In genomic region chr22:31488988-31489617, GRCh38 we compare ENCODE assay signal across 1 cellular context.
TF ChIP-seq lines count a peak whose summit lies in the region.

No MANE protein-coding gene starts in this region.

TF ChIP-seq in HEK293, 187 proteins besides CTCF, POLR2A, EP300 and RAD21 (continued from another document and continues in another):
- TF ChIP-seq, protein P1, sequence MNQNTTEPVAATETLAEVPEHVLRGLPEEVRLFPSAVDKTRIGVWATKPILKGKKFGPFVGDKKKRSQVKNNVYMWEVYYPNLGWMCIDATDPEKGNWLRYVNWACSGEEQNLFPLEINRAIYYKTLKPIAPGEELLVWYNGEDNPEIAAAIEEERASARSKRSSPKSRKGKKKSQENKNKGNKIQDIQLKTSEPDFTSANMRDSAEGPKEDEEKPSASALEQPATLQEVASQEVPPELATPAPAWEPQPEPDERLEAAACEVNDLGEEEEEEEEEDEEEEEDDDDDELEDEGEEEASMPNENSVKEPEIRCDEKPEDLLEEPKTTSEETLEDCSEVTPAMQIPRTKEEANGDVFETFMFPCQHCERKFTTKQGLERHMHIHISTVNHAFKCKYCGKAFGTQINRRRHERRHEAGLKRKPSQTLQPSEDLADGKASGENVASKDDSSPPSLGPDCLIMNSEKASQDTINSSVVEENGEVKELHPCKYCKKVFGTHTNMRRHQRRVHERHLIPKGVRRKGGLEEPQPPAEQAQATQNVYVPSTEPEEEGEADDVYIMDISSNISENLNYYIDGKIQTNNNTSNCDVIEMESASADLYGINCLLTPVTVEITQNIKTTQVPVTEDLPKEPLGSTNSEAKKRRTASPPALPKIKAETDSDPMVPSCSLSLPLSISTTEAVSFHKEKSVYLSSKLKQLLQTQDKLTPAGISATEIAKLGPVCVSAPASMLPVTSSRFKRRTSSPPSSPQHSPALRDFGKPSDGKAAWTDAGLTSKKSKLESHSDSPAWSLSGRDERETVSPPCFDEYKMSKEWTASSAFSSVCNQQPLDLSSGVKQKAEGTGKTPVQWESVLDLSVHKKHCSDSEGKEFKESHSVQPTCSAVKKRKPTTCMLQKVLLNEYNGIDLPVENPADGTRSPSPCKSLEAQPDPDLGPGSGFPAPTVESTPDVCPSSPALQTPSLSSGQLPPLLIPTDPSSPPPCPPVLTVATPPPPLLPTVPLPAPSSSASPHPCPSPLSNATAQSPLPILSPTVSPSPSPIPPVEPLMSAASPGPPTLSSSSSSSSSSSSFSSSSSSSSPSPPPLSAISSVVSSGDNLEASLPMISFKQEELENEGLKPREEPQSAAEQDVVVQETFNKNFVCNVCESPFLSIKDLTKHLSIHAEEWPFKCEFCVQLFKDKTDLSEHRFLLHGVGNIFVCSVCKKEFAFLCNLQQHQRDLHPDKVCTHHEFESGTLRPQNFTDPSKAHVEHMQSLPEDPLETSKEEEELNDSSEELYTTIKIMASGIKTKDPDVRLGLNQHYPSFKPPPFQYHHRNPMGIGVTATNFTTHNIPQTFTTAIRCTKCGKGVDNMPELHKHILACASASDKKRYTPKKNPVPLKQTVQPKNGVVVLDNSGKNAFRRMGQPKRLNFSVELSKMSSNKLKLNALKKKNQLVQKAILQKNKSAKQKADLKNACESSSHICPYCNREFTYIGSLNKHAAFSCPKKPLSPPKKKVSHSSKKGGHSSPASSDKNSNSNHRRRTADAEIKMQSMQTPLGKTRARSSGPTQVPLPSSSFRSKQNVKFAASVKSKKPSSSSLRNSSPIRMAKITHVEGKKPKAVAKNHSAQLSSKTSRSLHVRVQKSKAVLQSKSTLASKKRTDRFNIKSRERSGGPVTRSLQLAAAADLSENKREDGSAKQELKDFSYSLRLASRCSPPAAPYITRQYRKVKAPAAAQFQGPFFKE (tag by site-specific recombination; IDR thresholded peaks at IDR 0.05; ENCODE audit: borderline replicate concordance): no peak
- TF ChIP-seq ZBTB20 (tag by site-specific recombination; IDR thresholded peaks at IDR 0.05) (peak; percentile 83), HOXC10 (CRISPR knock-in tag; IDR thresholded peaks at IDR 0.05) (no peak), ZNF670 (tag by site-specific recombination; IDR thresholded peaks at IDR 0.05; ENCODE audit: low read depth) (no peak), SCRT1 (tag by site-specific recombination; IDR thresholded peaks at IDR 0.05; ENCODE audit: borderline replicate concordance) (no peak), ZNF202 (tag by site-specific recombination; IDR thresholded peaks at IDR 0.05; ENCODE audit: borderline replicate concordance) (no peak), GLI2 (tag by site-specific recombination; IDR thresholded peaks at IDR 0.05; ENCODE audit: borderline replicate concordance, low read depth) (no peak), SP2 (tag by site-specific recombination; IDR thresholded peaks at IDR 0.05) (no peak; the same call in 1 of the 2 replicates), ZNF18 (tag by site-specific recombination; IDR thresholded peaks at IDR 0.05) (no peak), ZNF132 (tag by site-specific recombination; IDR thresholded peaks at IDR 0.05; ENCODE audit: borderline replicate concordance) (no peak), ZBTB7A (tag by site-specific recombination; IDR thresholded peaks at IDR 0.05; ENCODE audit: low read depth) (peak; percentile 72; the same call in 1 of the 2 replicates), OVOL3 (tag by site-specific recombination; IDR thresholded peaks at IDR 0.05) (no peak), ZNF335 (tag by site-specific recombination; conservative IDR thresholded peaks at IDR 0.05) (peak; percentile 10), ZNF48 (tag by site-specific recombination; IDR thresholded peaks at IDR 0.05) (no peak), PRDM6 (tag by site-specific recombination; IDR thresholded peaks at IDR 0.05) (no peak), ZNF530 (tag by site-specific recombination; IDR thresholded peaks at IDR 0.05; ENCODE audit: low read depth) (no peak), TSHZ1 (tag by site-specific recombination; IDR thresholded peaks at IDR 0.05; ENCODE audit: borderline replicate concordance) (no peak), ZNF600 (tag by site-specific recombination; IDR thresholded peaks at IDR 0.05) (no peak), ZXDB (tag by site-specific recombination; IDR thresholded peaks at IDR 0.05) (peak; percentile 80), ZFP37 (tag by site-specific recombination; IDR thresholded peaks at IDR 0.05) (peak; percentile 68), ZNF544 (tag by site-specific recombination; IDR thresholded peaks at IDR 0.05) (no peak), MEIS1 (CRISPR knock-in tag; IDR thresholded peaks at IDR 0.05; ENCODE audit: borderline replicate concordance) (no peak), ZNF529 (tag by site-specific recombination; IDR thresholded peaks at IDR 0.05; ENCODE audit: insufficient replicate concordance) (no peak), ZNF654 (tag by site-specific recombination; IDR thresholded peaks at IDR 0.05; ENCODE audit: low read depth) (no peak), ZNF501 (tag by site-specific recombination; IDR thresholded peaks at IDR 0.05) (peak; percentile 24; the same call in 1 of the 2 replicates), ZNF610 (tag by site-specific recombination; IDR thresholded peaks at IDR 0.05; ENCODE audit: borderline replicate concordance) (no peak), FEZF1 (tag by site-specific recombination; IDR thresholded peaks at IDR 0.05) (no peak), ZNF354C (tag by site-specific recombination; IDR thresholded peaks at IDR 0.05; ENCODE audit: borderline replicate concordance, low read depth) (no peak), YY1 (tag by site-specific recombination; IDR thresholded peaks at IDR 0.05) (peak; percentile 59; the same call in 1 of the 2 replicates), ZNF555 (tag by site-specific recombination; conservative IDR thresholded peaks at IDR 0.05) (no peak), BCL11B (tag by site-specific recombination; IDR thresholded peaks at IDR 0.05; ENCODE audit: low read depth) (no peak), ZIC2 (tag by site-specific recombination; IDR thresholded peaks at IDR 0.05) (no peak), ZSCAN30 (tag by site-specific recombination; IDR thresholded peaks at IDR 0.05) (peak; percentile 54; the same call in 1 of the 2 replicates), ZNF843 (tag by site-specific recombination; IDR thresholded peaks at IDR 0.05) (no peak), KLF9 (tag by site-specific recombination; IDR thresholded peaks at IDR 0.05; ENCODE audit: low read depth) (peak; percentile 43), PRDM10 (tag by site-specific recombination; IDR thresholded peaks at IDR 0.05) (peak; percentile 64)
- TF ChIP-seq, protein P2, sequence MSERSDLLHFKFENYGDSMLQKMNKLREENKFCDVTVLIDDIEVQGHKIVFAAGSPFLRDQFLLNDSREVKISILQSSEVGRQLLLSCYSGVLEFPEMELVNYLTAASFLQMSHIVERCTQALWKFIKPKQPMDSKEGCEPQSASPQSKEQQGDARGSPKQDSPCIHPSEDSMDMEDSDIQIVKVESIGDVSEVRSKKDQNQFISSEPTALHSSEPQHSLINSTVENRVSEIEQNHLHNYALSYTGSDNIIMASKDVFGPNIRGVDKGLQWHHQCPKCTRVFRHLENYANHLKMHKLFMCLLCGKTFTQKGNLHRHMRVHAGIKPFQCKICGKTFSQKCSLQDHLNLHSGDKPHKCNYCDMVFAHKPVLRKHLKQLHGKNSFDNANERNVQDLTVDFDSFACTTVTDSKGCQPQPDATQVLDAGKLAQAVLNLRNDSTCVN (tag by site-specific recombination; optimal IDR thresholded peaks at IDR 0.05): no peak
- TF ChIP-seq, protein P3, sequence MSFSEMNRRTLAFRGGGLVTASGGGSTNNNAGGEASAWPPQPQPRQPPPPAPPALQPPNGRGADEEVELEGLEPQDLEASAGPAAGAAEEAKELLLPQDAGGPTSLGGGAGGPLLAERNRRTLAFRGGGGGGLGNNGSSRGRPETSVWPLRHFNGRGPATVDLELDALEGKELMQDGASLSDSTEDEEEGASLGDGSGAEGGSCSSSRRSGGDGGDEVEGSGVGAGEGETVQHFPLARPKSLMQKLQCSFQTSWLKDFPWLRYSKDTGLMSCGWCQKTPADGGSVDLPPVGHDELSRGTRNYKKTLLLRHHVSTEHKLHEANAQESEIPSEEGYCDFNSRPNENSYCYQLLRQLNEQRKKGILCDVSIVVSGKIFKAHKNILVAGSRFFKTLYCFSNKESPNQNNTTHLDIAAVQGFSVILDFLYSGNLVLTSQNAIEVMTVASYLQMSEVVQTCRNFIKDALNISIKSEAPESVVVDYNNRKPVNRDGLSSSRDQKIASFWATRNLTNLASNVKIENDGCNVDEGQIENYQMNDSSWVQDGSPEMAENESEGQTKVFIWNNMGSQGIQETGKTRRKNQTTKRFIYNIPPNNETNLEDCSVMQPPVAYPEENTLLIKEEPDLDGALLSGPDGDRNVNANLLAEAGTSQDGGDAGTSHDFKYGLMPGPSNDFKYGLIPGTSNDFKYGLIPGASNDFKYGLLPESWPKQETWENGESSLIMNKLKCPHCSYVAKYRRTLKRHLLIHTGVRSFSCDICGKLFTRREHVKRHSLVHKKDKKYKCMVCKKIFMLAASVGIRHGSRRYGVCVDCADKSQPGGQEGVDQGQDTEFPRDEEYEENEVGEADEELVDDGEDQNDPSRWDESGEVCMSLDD (tag by site-specific recombination; IDR thresholded peaks at IDR 0.05): no peak
